Comparison of ENCODE assay signal across 18 cellular contexts in genomic region chr14:77722301-77722700, GRCh38.
"Had no signal": no experiment of that assay in that cellular context is flagged by ENCODE, and none has a peak within 500 bp of the region (broad histone marks: within the 10 kb centered on the region; RNA-seq: fewer than 3 reads in every experiment).

No MANE protein-coding gene starts in this region.

- H3K4me3 Mint-ChIP-seq: naive thymus-derived CD8-positive, alpha-beta T cell; type B pancreatic cell had no signal

- H3K27me3 Mint-ChIP-seq: naive thymus-derived CD8-positive, alpha-beta T cell; progenitor cell of endocrine pancreas; type B pancreatic cell had no signal

- ATAC-seq: gastrocnemius medialis; heart right ventricle; mucosa of descending colon; naive thymus-derived CD8-positive, alpha-beta T cell; pancreas; right cardiac atrium had no signal

- H3K9me3 Mint-ChIP-seq: naive thymus-derived CD8-positive, alpha-beta T cell; type B pancreatic cell had no signal

- H3K27ac Mint-ChIP-seq: type B pancreatic cell had no signal

- DNase-seq: cortex of kidney; dorsolateral prefrontal cortex; effector memory CD4-positive, alpha-beta T cell; gastrocnemius medialis; heart right ventricle; hypothalamus; kidney glomerular epithelial cell; mucosa of descending colon; naive thymus-derived CD8-positive, alpha-beta T cell; occipital lobe; pancreas; right cardiac atrium; small intestine; stimulated activated CD4-positive, alpha-beta T cell treated with anti-CD3 and anti-CD28 coated beads, Interleukin-12 subunit alpha, Interleukin-12 subunit beta, amount 100 ng/mL, for 4 hours; stimulated activated naive CD4-positive, alpha-beta T cell treated with Interleukin-2 at 50 U/mL for 16 hours; thyroid gland had no signal
